Comparison of ENCODE assay signal across 11 cellular contexts in genomic region chr2:128310094-128310716, GRCh38. TPM values are rescaled to one million over a fixed set of nuclear protein-coding genes. Genes with fewer than 3 reads are reported as not detected.
DNase-seq lines count a peak whose midpoint lies in the region; ATAC-seq, FAIRE-seq and TF ChIP-seq lines count a peak whose summit lies in the region.
"Had no signal": no experiment of that assay in that cellular context is flagged by ENCODE, and none has a peak within 500 bp of the region (broad histone marks: within the 10 kb centered on the region; RNA-seq: fewer than 3 reads in every experiment).

No MANE protein-coding gene starts in this region.

- WGBS in heart left ventricle, 4 donors = 95 to 96% (median 96%) methylated on average over 8 to 12 of the region's 12 CpGs
- 97 to 100% methylated on average over 3 to 12 of the region's 12 CpGs for WGBS in endodermal cell (ENCODE audit: insufficient coverage in 1 of 2, insufficient read length in 1 of 2), 2 experiments

- peak overlapping the region; percentile 37 for H3K4me2 ChIP-seq in neural progenitor cell

- H3K4me1 Mint-ChIP-seq in endodermal cell (peaks cover 75% of the 10 kb centered on the region), neural progenitor cell (peaks cover 70% of the 10 kb centered on the region), endothelial cell (ENCODE audit: unreplicated experiment) (peaks cover 15% of the 10 kb centered on the region)

- H3K4me3 Mint-ChIP-seq in endodermal cell = no peak overlapping the region
- H3K4me3 Mint-ChIP-seq in neural progenitor cell = no peak overlapping the region
- H3K4me3 Mint-ChIP-seq in endothelial cell (ENCODE audit: unreplicated experiment) = no peak overlapping the region
- H3K4me3 Mint-ChIP-seq: CD8-positive, alpha-beta T cell had no signal

- H2AFZ ChIP-seq in neural progenitor cell (replicated peaks) = no peak overlapping the region

- H4K20me1 ChIP-seq in neural progenitor cell (ENCODE audit: low read depth) = peaks cover 100% of the 10 kb centered on the region

- peaks cover 18% of the 10 kb centered on the region for H3K36me3 Mint-ChIP-seq in endodermal cell (ENCODE audit: low read depth)
- H3K36me3 Mint-ChIP-seq in neural progenitor cell = peaks cover 13% of the 10 kb centered on the region
- peaks cover 11% of the 10 kb centered on the region for H3K36me3 Mint-ChIP-seq in endothelial cell (ENCODE audit: low read depth, unreplicated experiment)

- H3K9ac ChIP-seq in endodermal cell (ENCODE audit: extremely low read depth, low read length, poor library complexity, severe bottlenecking) (no peak overlapping the region), neural progenitor cell (no peak overlapping the region)

- no peaks in the 10 kb centered on the region for H3K9me3 ChIP-seq in heart left ventricle
- no peaks in the 10 kb centered on the region for H3K9me3 ChIP-seq in endodermal cell (ENCODE audit: control insufficient read depth, low read length)
- H3K9me3 ChIP-seq in neural progenitor cell (ENCODE audit: low read depth) = no peaks in the 10 kb centered on the region

- H3K27me3 ChIP-seq in heart left ventricle = no peaks in the 10 kb centered on the region
- H3K27me3 ChIP-seq in endodermal cell (ENCODE audit: control insufficient read depth, insufficient read depth, low read length, poor library complexity, severe bottlenecking) = no peaks in the 10 kb centered on the region
- H3K27me3 ChIP-seq in neural progenitor cell = no peaks in the 10 kb centered on the region

- no peaks in the 10 kb centered on the region for H3K36me3 ChIP-seq in heart left ventricle
- peaks cover 87% of the 10 kb centered on the region for H3K36me3 ChIP-seq in endodermal cell (ENCODE audit: control insufficient read depth, insufficient read depth, low read length)
- no peaks in the 10 kb centered on the region for H3K36me3 ChIP-seq in neural progenitor cell

- intact Hi-C loops in heart left ventricle (cut with DNase I) (loop anchor here in 7 of 10 donors (5.0 to 10.0 kb wide), 6 partner anchors 75 to 135 kb away; no protein-coding TSS in a partner anchor), left cardiac atrium (cut with DNase I) (loop anchor here in 1 of 2 donors (10.0 kb wide), 1 partner anchor 135 kb away; no protein-coding TSS in a partner anchor)

- ATAC-seq in heart left ventricle (no peak), left cardiac atrium (no peak), HG02623 (IDR thresholded peaks at IDR 0.05; ENCODE audit: unreplicated experiment) (no peak), GM21447 (IDR thresholded peaks at IDR 0.05; ENCODE audit: unreplicated experiment) (no peak)
- ATAC-seq: CD8-positive, alpha-beta T cell; Panc1; right cardiac atrium had no signal

- TF ChIP-seq POLR2A in heart left ventricle (IDR thresholded peaks at IDR 0.05) = no peak

- H3K4me3 ChIP-seq in heart left ventricle = no peak overlapping the region
- no peak overlapping the region for H3K4me3 ChIP-seq in endodermal cell (ENCODE audit: low read length)
- no peak overlapping the region for H3K4me3 ChIP-seq in neural progenitor cell

- FAIRE-seq in urothelium cell line (lab: Jason Lieb, UNC) = no peak

- H3K27ac ChIP-seq in heart left ventricle (peak overlapping the region in 1 of 12 donors; percentile 73), endodermal cell (ENCODE audit: low read depth, low read length) (no peak overlapping the region), neural progenitor cell (no peak overlapping the region)

- H3K79me2 ChIP-seq in neural progenitor cell (ENCODE audit: low read depth) = peaks cover 100% of the 10 kb centered on the region

- DNase-seq in heart left ventricle (peak in 3 of 5 donors; percentile 11 to 53 (median 14)), left cardiac atrium (no peak), endodermal cell (peak; percentile 37), neural progenitor cell (ENCODE audit: low spot score) (no peak), endothelial cell (ENCODE audit: low spot score) (no peak), urothelium cell line (ENCODE audit: low spot score) (no peak)

- TF ChIP-seq CTCF in heart left ventricle (IDR thresholded peaks at IDR 0.05) = no peak
- no peak for TF ChIP-seq CTCF in endodermal cell (conservative IDR thresholded peaks at IDR 0.05)
- TF ChIP-seq CTCF in neural progenitor cell (IDR thresholded peaks at IDR 0.05) = no peak
- TF ChIP-seq CTCF in endothelial cell (IDR thresholded peaks at IDR 0.05; ENCODE audit: unreplicated experiment) = no peak

- peak overlapping the region; percentile 46 for H3K27ac Mint-ChIP-seq in endodermal cell
- H3K27ac Mint-ChIP-seq in neural progenitor cell = peak overlapping the region; percentile 72
- no peak overlapping the region for H3K27ac Mint-ChIP-seq in endothelial cell (ENCODE audit: unreplicated experiment)
- H3K27ac Mint-ChIP-seq: CD8-positive, alpha-beta T cell had no signal

- peaks cover 11 to 82% (median 45%) of the 10 kb centered on the region in 12 donors for H3K4me1 ChIP-seq in heart left ventricle
- peaks cover 61% of the 10 kb centered on the region for H3K4me1 ChIP-seq in endodermal cell (ENCODE audit: control insufficient read depth, insufficient read depth, low read length)
- H3K4me1 ChIP-seq in neural progenitor cell = peaks cover 45% of the 10 kb centered on the region

- H3K9me3 Mint-ChIP-seq in endodermal cell (no peaks in the 10 kb centered on the region), neural progenitor cell (no peaks in the 10 kb centered on the region), endothelial cell (ENCODE audit: unreplicated experiment) (no peaks in the 10 kb centered on the region)
- H3K9me3 Mint-ChIP-seq: CD8-positive, alpha-beta T cell had no signal

- H3K27me3 Mint-ChIP-seq in endodermal cell (ENCODE audit: insufficient read depth) (no peaks in the 10 kb centered on the region), neural progenitor cell (ENCODE audit: insufficient read depth, low read depth) (peaks cover 8% of the 10 kb centered on the region), endothelial cell (ENCODE audit: unreplicated experiment) (peaks cover 9% of the 10 kb centered on the region)

- peaks cover 8% of the 10 kb centered on the region for H3F3A ChIP-seq in neural progenitor cell (ENCODE audit: low read depth)

RNA-seq across cellular contexts. Expression of gene HS6ST1, which starts 8.5 kb away (rescaled TPM):
- total RNA-seq in heart left ventricle (10 to 100 TPM; 18.1 to 87.3 (median 24.9) TPM), left cardiac atrium (10 to 100 TPM; 14.3 to 19.3 TPM), endodermal cell (100 to 1,000 TPM in 1 of 2 donors, 10 to 100 TPM in 1; 93.0 to 106 TPM), neural progenitor cell (ENCODE audit: low replicate concordance) (31.1 and 71.0 TPM in 2 replicates), endothelial cell (ENCODE audit: unreplicated experiment) (23.3 TPM)
- polyA plus RNA-seq in heart left ventricle = 10 to 100 TPM; 15.6 to 26.5 TPM
- polyA plus RNA-seq in endodermal cell (2013, experiment 1 of 2) = 81.5 TPM
- 79.0 TPM for polyA plus RNA-seq in endodermal cell (2013, experiment 2 of 2)

Comparison
In these comparisons a context has a peak if more than half of its experiments do, and no peak if none do; other contexts are left out.
1. DNase-seq: peak in heart left ventricle (3 of 5) and endodermal cell (single experiment); none in left cardiac atrium (single experiment), neural progenitor cell (single experiment), endothelial cell (single experiment) and urothelium cell line (single experiment).